In the genomic region with DNA sequence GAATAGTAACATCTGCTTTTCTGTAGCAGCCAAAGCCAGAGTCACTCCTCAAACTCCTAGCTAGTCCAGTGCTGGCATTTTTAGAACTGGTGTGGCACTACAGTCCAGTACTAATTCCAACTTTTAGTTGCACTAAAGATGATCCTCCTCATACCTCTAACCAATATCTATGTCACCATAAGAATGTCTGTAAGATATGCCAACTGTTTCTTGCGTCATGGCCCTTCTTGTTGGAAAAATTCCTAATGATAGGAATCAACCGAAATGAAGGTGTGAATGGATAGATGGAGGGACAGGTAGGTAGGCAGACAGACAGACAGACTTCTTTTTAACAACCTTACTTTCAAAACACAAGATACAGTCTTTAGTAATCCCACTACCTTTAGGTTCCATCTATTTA, we compare ENCODE assay signal across 27 cellular contexts.
DNase-seq lines count a peak whose midpoint lies in the region; ATAC-seq and TF ChIP-seq lines count a peak whose summit lies in the region.
"Had no signal": no experiment of that assay in that cellular context is flagged by ENCODE, and none has a peak within 500 bp of the region (broad histone marks: within the 10 kb centered on the region; RNA-seq: fewer than 3 reads in every experiment).

No MANE protein-coding gene starts in this region.

- TF ChIP-seq CTCF in dorsolateral prefrontal cortex (IDR thresholded peaks at IDR 0.05 in 54 of 56, conservative IDR thresholded peaks at IDR 0.05 in 2 of 56; ENCODE audit: low read depth in 1 of 56, partially characterized antibody in 56 of 56) (no peak), nephron progenitor cell (IDR thresholded peaks at IDR 0.05) (no peak), suprapubic skin (IDR thresholded peaks at IDR 0.05) (no peak)

- H3K27me3 ChIP-seq in adipocyte (replicated peaks; ENCODE audit: control insufficient read depth, insufficient read depth, low read length) (no peaks in the 10 kb centered on the region), dorsolateral prefrontal cortex (no peaks in the 10 kb centered on the region), suprapubic skin (no peaks in the 10 kb centered on the region)
- no peaks in the 10 kb centered on the region for H3K27me3 ChIP-seq in CD4-positive, alpha-beta memory T cell (ENCODE audit: insufficient read depth, low read length)

- TF ChIP-seq POLR2A in suprapubic skin (IDR thresholded peaks at IDR 0.05): no peak

- H3K4me1 Mint-ChIP-seq in nephron progenitor cell: peaks cover 4% of the 10 kb centered on the region
- peaks cover 0 to 2% (median 0%) of the 10 kb centered on the region in 4 donors for H3K4me1 Mint-ChIP-seq in CD4-positive, alpha-beta memory T cell

- peak overlapping the region; percentile 27 for H3K27ac Mint-ChIP-seq in nephron progenitor cell
- no peak overlapping the region for H3K27ac Mint-ChIP-seq in CD4-positive, alpha-beta memory T cell
- H3K27ac Mint-ChIP-seq: activated naive CD8-positive, alpha-beta T cell; activated T-helper 2 cell treated with anti-CD3 and anti-CD28 coated beads, Interferon-gamma antibody, Interleukin-2, Interleukin-4, amounts not matched to agents 10 μg/mL and 5 μg/mL and 100 μg/mL, durations not matched to agents 14 hours and 24 hours and 36 hours; effector memory CD8-positive, alpha-beta T cell had no signal

- intact Hi-C loops in dorsolateral prefrontal cortex (cut with DNase I): loop anchor here in 1 of 2 donors (5.0 to 10.0 kb wide), 2 partner anchors 35 to 78 kb away; no protein-coding TSS in a partner anchor
- intact Hi-C loops in CD4-positive, alpha-beta memory T cell (cut with micrococcal nuclease): no loop called here

- no peak for ATAC-seq in GM19452 (IDR thresholded peaks at IDR 0.05; ENCODE audit: unreplicated experiment)
- ATAC-seq in GM18870 (IDR thresholded peaks at IDR 0.05; ENCODE audit: unreplicated experiment): no peak
- ATAC-seq: effector memory CD8-positive, alpha-beta T cell had no signal

- WGBS in suprapubic skin: 93% methylated on average over 2 of the region's 2 CpGs

- no peaks in the 10 kb centered on the region for H3K9me3 ChIP-seq in adipocyte (ENCODE audit: control insufficient read depth, low read length)
- H3K9me3 ChIP-seq in suprapubic skin: no peaks in the 10 kb centered on the region
- no peaks in the 10 kb centered on the region for H3K9me3 ChIP-seq in CD4-positive, alpha-beta memory T cell (ENCODE audit: control insufficient read depth in 1 of 2, low read length in 2 of 2)

- peak overlapping the region; percentile 66 for H3K4me3 ChIP-seq in adipocyte (ENCODE audit: low read length)
- peak overlapping the region in 1 of 59 donors; percentile 9 for H3K4me3 ChIP-seq in dorsolateral prefrontal cortex
- H3K4me3 ChIP-seq in suprapubic skin: no peak overlapping the region
- H3K4me3 ChIP-seq in CD4-positive, alpha-beta memory T cell (ENCODE audit: low read length in 2 of 2): no peak overlapping the region
- H3K4me3 ChIP-seq: lung, PC-9 had no signal

- CTCF ChIA-PET in CD4-positive, alpha-beta memory T cell (lab: Charles Lee; ENCODE audit: partially characterized antibody): no interaction called here

- peaks cover 15% of the 10 kb centered on the region for H3K36me3 ChIP-seq in adipocyte (ENCODE audit: control insufficient read depth, insufficient read depth, low read length, severe bottlenecking)
- H3K36me3 ChIP-seq in suprapubic skin: no peaks in the 10 kb centered on the region
- no peaks in the 10 kb centered on the region for H3K36me3 ChIP-seq in CD4-positive, alpha-beta memory T cell (ENCODE audit: insufficient read depth, low read length)

- H3K27ac ChIP-seq in dorsolateral prefrontal cortex (peak overlapping the region in 49 of 59 donors; percentile 1 to 95 (median 72)), suprapubic skin (peak overlapping the region; percentile 54)
- no peak overlapping the region for H3K27ac ChIP-seq in CD4-positive, alpha-beta memory T cell (ENCODE audit: low read depth, low read length)
- H3K27ac ChIP-seq: PC-9 had no signal

- H3K27me3 Mint-ChIP-seq in nephron progenitor cell (ENCODE audit: low read depth, poor library complexity): peaks cover 3% of the 10 kb centered on the region
- no peaks in the 10 kb centered on the region for H3K27me3 Mint-ChIP-seq in CD4-positive, alpha-beta memory T cell
- H3K27me3 Mint-ChIP-seq: activated naive CD8-positive, alpha-beta T cell; effector memory CD8-positive, alpha-beta T cell had no signal

- peaks cover 17% of the 10 kb centered on the region for H3K36me3 Mint-ChIP-seq in nephron progenitor cell (ENCODE audit: low read depth)
- no peaks in the 10 kb centered on the region for H3K36me3 Mint-ChIP-seq in CD4-positive, alpha-beta memory T cell
- H3K36me3 Mint-ChIP-seq: activated naive CD8-positive, alpha-beta T cell; WTC11 had no signal

- H3K4me3 Mint-ChIP-seq in nephron progenitor cell: no peak overlapping the region
- H3K4me3 Mint-ChIP-seq in CD4-positive, alpha-beta memory T cell: no peak overlapping the region
- H3K4me3 Mint-ChIP-seq: activated naive CD8-positive, alpha-beta T cell; effector memory CD8-positive, alpha-beta T cell; H9; WTC11 had no signal

- peak overlapping the region; percentile 64 for H3K9ac ChIP-seq in adipocyte (ENCODE audit: low read length)

- H3K4me1 ChIP-seq in adipocyte (ENCODE audit: control insufficient read depth, insufficient read depth, low read length): peaks cover 82% of the 10 kb centered on the region
- peaks cover 42% of the 10 kb centered on the region for H3K4me1 ChIP-seq in suprapubic skin
- H3K4me1 ChIP-seq in CD4-positive, alpha-beta memory T cell (ENCODE audit: insufficient read depth, low read length): no peaks in the 10 kb centered on the region

- no peaks in the 10 kb centered on the region for H3K9me3 Mint-ChIP-seq in nephron progenitor cell
- H3K9me3 Mint-ChIP-seq in CD4-positive, alpha-beta memory T cell: no peaks in the 10 kb centered on the region
- H3K9me3 Mint-ChIP-seq: activated T-helper 2 cell treated with anti-CD3 and anti-CD28 coated beads, Interferon-gamma antibody, Interleukin-2, Interleukin-4, amounts not matched to agents 10 μg/mL and 5 μg/mL and 100 μg/mL, durations not matched to agents 14 hours and 24 hours and 36 hours; effector memory CD8-positive, alpha-beta T cell; H9; WTC11 had no signal

- DNase-seq in adipocyte (ENCODE audit: low read depth): no peak
- DNase-seq in dorsolateral prefrontal cortex: no peak
- no peak for DNase-seq in nephron progenitor cell
- no peak for DNase-seq in suprapubic skin (ENCODE audit: low spot score in 2 of 2)
- DNase-seq in CD4-positive, alpha-beta memory T cell: no peak
- DNase-seq: activated CD4-positive, alpha-beta T cell treated with anti-CD3 and anti-CD28 coated beads, Interleukin-2, amount 50 U/mL, for 48 hours; activated CD8-positive, alpha-beta memory T cell treated with anti-CD3 and anti-CD28 coated beads, Interleukin-2, amount 50 U/mL, for 48 hours; C1 segment of cervical spinal cord; effector memory CD8-positive, alpha-beta T cell; foreskin melanocyte; H9; NCI-H1694; NCI-H2171; NCI-H524; NK-92 treated with Interleukin-12 subunit alpha and Interleukin-12 subunit beta, amount 100 ng/mL, for 24 hours; occipital lobe; PC-9; SHP77 treated with DMSO at 0.1 percent for 48 hours; stimulated activated CD8-positive, alpha-beta memory T cell treated with anti-CD3 and anti-CD28 coated beads, Interleukin-4, amount 100 ng/mL, for 48 hours; SW 1271; T1000 had no signal

- no peak for TF ChIP-seq EP300 in suprapubic skin (IDR thresholded peaks at IDR 0.05)

- POLR2A ChIA-PET in CD4-positive, alpha-beta memory T cell (lab: Charles Lee; ENCODE audit: partially characterized antibody): no interaction called here
